10 cellular contexts compared by ENCODE assay signal in genomic region chr14:69044965-69045555, GRCh38.
A peak's percentile ranks its signal among the peaks of the same experiment; 100 is the strongest.
DNase-seq lines count a peak whose midpoint lies in the region; ATAC-seq and TF ChIP-seq lines count a peak whose summit lies in the region.
"Had no signal": no experiment of that assay in that cellular context is flagged by ENCODE, and none has a peak within 500 bp of the region (broad histone marks: within the 10 kb centered on the region; RNA-seq: fewer than 3 reads in every experiment).

No MANE protein-coding gene starts in this region.

- H3K4me3 ChIP-seq in gastroesophageal sphincter (no peak overlapping the region), neutrophil (ENCODE audit: low read depth in 1 of 2, low read length in 1 of 2) (no peak overlapping the region), aorta (ENCODE audit: low read length in 2 of 2) (no peak overlapping the region)

- H3K36me3 ChIP-seq in gastroesophageal sphincter (no peaks in the 10 kb centered on the region), neutrophil (no peaks in the 10 kb centered on the region), aorta (ENCODE audit: control insufficient read depth in 1 of 2, insufficient read depth in 2 of 2, low read length in 1 of 2) (no peaks in the 10 kb centered on the region)

- no peaks in the 10 kb centered on the region for H3K9me3 Mint-ChIP-seq in activated naive CD8-positive, alpha-beta T cell treated with anti-CD3 and anti-CD28 coated beads, Interleukin-2, amount 50 U/mL, for 24 hours
- H3K9me3 Mint-ChIP-seq in activated naive CD8-positive, alpha-beta T cell treated with anti-CD3 and anti-CD28 coated beads for 36 hours, result no peaks in the 10 kb centered on the region
- H3K9me3 Mint-ChIP-seq: type B pancreatic cell had no signal

- TF ChIP-seq EP300 in gastroesophageal sphincter (IDR thresholded peaks at IDR 0.05), result no peak

- H3K27ac Mint-ChIP-seq in activated naive CD8-positive, alpha-beta T cell treated with anti-CD3 and anti-CD28 coated beads, Interleukin-2, amount 50 U/mL, for 24 hours, result peak overlapping the region; percentile 36
- no peak overlapping the region for H3K27ac Mint-ChIP-seq in activated naive CD8-positive, alpha-beta T cell treated with anti-CD3 and anti-CD28 coated beads for 36 hours

- H3K27me3 ChIP-seq in gastroesophageal sphincter, result no peaks in the 10 kb centered on the region
- H3K27me3 ChIP-seq in neutrophil, result no peaks in the 10 kb centered on the region
- no peaks in the 10 kb centered on the region for H3K27me3 ChIP-seq in aorta (ENCODE audit: control insufficient read depth in 1 of 2, insufficient read depth in 2 of 2, low read length in 1 of 2)

- no peak overlapping the region for H3K4me3 Mint-ChIP-seq in activated naive CD8-positive, alpha-beta T cell treated with anti-CD3 and anti-CD28 coated beads, Interleukin-2, amount 50 U/mL, for 24 hours
- H3K4me3 Mint-ChIP-seq in activated naive CD8-positive, alpha-beta T cell treated with anti-CD3 and anti-CD28 coated beads for 36 hours, result no peak overlapping the region
- H3K4me3 Mint-ChIP-seq: type B pancreatic cell had no signal

- H3K36me3 Mint-ChIP-seq in activated naive CD8-positive, alpha-beta T cell treated with anti-CD3 and anti-CD28 coated beads, Interleukin-2, amount 50 U/mL, for 24 hours (ENCODE audit: low read depth), result no peaks in the 10 kb centered on the region
- no peaks in the 10 kb centered on the region for H3K36me3 Mint-ChIP-seq in activated naive CD8-positive, alpha-beta T cell treated with anti-CD3 and anti-CD28 coated beads for 36 hours
- H3K36me3 Mint-ChIP-seq: type B pancreatic cell had no signal

- TF ChIP-seq POLR2A in gastroesophageal sphincter (IDR thresholded peaks at IDR 0.05), result no peak

- intact Hi-C loops in aorta (cut with DNase I), result loop anchor here in 1 of 2 donors (5.0 kb wide), 3 partner anchors 32 to 42 kb away; no protein-coding TSS in a partner anchor

- H3K27ac ChIP-seq in gastroesophageal sphincter (peak overlapping the region; percentile 78 to 85 (median 80)), neutrophil (peak overlapping the region; percentile 91), aorta (ENCODE audit: low read depth in 1 of 2, low read length in 2 of 2) (peak overlapping the region; percentile 69 to 77)

- TF ChIP-seq CTCF in gastroesophageal sphincter (IDR thresholded peaks at IDR 0.05) (no peak), neutrophil (IDR thresholded peaks at IDR 0.05) (no peak)

- H3K9me3 ChIP-seq in gastroesophageal sphincter, result no peaks in the 10 kb centered on the region
- H3K9me3 ChIP-seq in neutrophil, result no peaks in the 10 kb centered on the region
- H3K9me3 ChIP-seq in aorta (ENCODE audit: control insufficient read depth, low read length), result no peaks in the 10 kb centered on the region

- DNase-seq in activated naive CD8-positive, alpha-beta T cell treated with anti-CD3 and anti-CD28 coated beads, Interleukin-2, amount 50 U/mL, for 24 hours, result no peak
- no peak for DNase-seq in activated naive CD8-positive, alpha-beta T cell treated with anti-CD3 and anti-CD28 coated beads for 36 hours
- DNase-seq in aorta, result peak; percentile 83 to 84
- DNase-seq in NCI-H1694 treated with DMSO at 0.1 percent for 48 hours (lab: John Stamatoyannopoulos, UW), result no peak
- no peak for DNase-seq in NK-92 treated with Interleukin-12 subunit alpha and Interleukin-12 subunit beta, amount 100 ng/mL, for 24 hours (lab: John Stamatoyannopoulos, UW)
- DNase-seq: central memory CD4-positive, alpha-beta T cell had no signal

- WGBS in gastroesophageal sphincter (ENCODE audit: low coverage in 1 of 2), 2 donors, result 27% methylated on average over 4 of the region's 6 CpGs; no CpG with 5 or more reads in 1 of the 2 donors
- 12 to 20% methylated on average over 6 of the region's 6 CpGs for WGBS in aorta, 2 donors

- H3K4me1 ChIP-seq in gastroesophageal sphincter (peaks cover 32 to 84% (median 60%) of the 10 kb centered on the region in 3 donors), neutrophil (ENCODE audit: control insufficient read depth in 1 of 2, insufficient read depth in 1 of 2, low read depth in 1 of 2, low read length in 1 of 2) (peaks cover 85 to 86% of the 10 kb centered on the region in 2 experiments), aorta (ENCODE audit: control insufficient read depth in 1 of 2, insufficient read depth in 2 of 2, low read length in 2 of 2) (peaks cover 2 to 13% of the 10 kb centered on the region in 2 donors)

- ATAC-seq in activated naive CD8-positive, alpha-beta T cell treated with anti-CD3 and anti-CD28 coated beads, Interleukin-2, amount 50 U/mL, for 24 hours, result no peak
- ATAC-seq in gastroesophageal sphincter (peak; percentile 35), aorta (ENCODE audit: low FRiP score) (peak; percentile 3), GM21576 (IDR thresholded peaks at IDR 0.05; ENCODE audit: unreplicated experiment) (no peak)

- peaks cover 5% of the 10 kb centered on the region for H3K4me1 Mint-ChIP-seq in activated naive CD8-positive, alpha-beta T cell treated with anti-CD3 and anti-CD28 coated beads, Interleukin-2, amount 50 U/mL, for 24 hours
- H3K4me1 Mint-ChIP-seq in activated naive CD8-positive, alpha-beta T cell treated with anti-CD3 and anti-CD28 coated beads for 36 hours, result peaks cover 11% of the 10 kb centered on the region

- H3K27me3 Mint-ChIP-seq in activated naive CD8-positive, alpha-beta T cell treated with anti-CD3 and anti-CD28 coated beads, Interleukin-2, amount 50 U/mL, for 24 hours, result peaks cover 22% of the 10 kb centered on the region
- H3K27me3 Mint-ChIP-seq in activated naive CD8-positive, alpha-beta T cell treated with anti-CD3 and anti-CD28 coated beads for 36 hours, result peaks cover 14% of the 10 kb centered on the region
- H3K27me3 Mint-ChIP-seq: type B pancreatic cell had no signal

Comparison
In these comparisons a context has a peak if more than half of its experiments do, and no peak if none do; other contexts are left out.
1. ATAC-seq: peak in gastroesophageal sphincter (single experiment) and aorta (single experiment); none in activated naive CD8-positive, alpha-beta T cell treated with anti-CD3 and anti-CD28 coated beads, Interleukin-2, amount 50 U/mL, for 24 hours (single experiment) and GM21576 (single experiment).
2. DNase-seq: peak in aorta (2 of 2); none in activated naive CD8-positive, alpha-beta T cell treated with anti-CD3 and anti-CD28 coated beads, Interleukin-2, amount 50 U/mL, for 24 hours (single experiment), activated naive CD8-positive, alpha-beta T cell treated with anti-CD3 and anti-CD28 coated beads for 36 hours (single experiment), NCI-H1694 treated with DMSO at 0.1 percent for 48 hours (single experiment) and NK-92 treated with Interleukin-12 subunit alpha and Interleukin-12 subunit beta, amount 100 ng/mL, for 24 hours (single experiment).
3. Peak in every context shown above with its lines, with median percentiles within 50 percentile points of each other: H3K27ac ChIP-seq.